Comparison of ENCODE assay signal across 9 cellular contexts in the genomic region with DNA sequence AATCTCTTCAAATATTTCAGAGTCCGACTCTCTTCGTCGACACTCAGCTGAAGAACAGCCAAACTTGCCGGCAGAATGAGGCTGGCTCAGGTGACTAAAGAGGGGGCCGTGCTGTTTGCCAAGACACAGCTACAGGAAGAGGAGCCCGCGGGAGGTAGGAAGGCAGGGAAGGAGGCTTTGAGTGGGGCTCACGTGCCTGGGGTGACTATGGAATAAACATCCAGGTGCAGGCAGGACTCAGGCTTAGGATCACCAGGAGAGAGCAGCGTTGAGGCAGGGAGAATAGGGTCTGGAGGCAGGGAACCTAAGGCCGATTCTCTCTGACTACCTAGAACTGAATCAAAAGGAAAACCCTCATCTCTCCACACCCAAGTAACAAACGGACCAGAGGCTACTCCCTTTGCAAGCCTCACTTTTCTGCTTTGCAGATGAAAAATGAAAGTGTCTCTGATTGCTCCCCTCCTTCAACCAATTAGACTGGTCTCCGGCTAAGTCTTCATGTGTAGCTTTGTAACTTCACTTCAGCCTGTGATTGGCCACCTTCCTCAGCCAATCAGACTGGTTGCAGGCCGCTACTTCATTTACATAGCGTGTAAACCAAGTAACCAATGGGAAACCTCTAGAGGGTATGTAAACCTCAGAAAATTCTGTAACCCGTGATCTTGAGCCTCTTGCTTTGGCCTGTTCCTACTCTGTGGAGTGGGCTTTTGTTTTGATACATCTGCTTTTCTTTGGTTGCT. TPM values are rescaled to one million over a fixed set of nuclear protein-coding genes. Genes with fewer than 3 reads are reported as not detected.
DNase-seq lines count a peak whose midpoint lies in the region; ATAC-seq, FAIRE-seq and TF ChIP-seq lines count a peak whose summit lies in the region.
"Had no signal": no experiment of that assay in that cellular context is flagged by ENCODE, and none has a peak within 500 bp of the region (broad histone marks: within the 10 kb centered on the region; RNA-seq: fewer than 3 reads in every experiment).

No MANE protein-coding gene starts in this region.

- no peaks in the 10 kb centered on the region for H3K9me3 Mint-ChIP-seq in activated naive CD8-positive, alpha-beta T cell treated with anti-CD3 and anti-CD28 coated beads, Interleukin-2, amount 50 U/mL, for 24 hours
- no peaks in the 10 kb centered on the region for H3K9me3 Mint-ChIP-seq in neural progenitor cell

- H3K27ac Mint-ChIP-seq in activated naive CD8-positive, alpha-beta T cell treated with anti-CD3 and anti-CD28 coated beads, Interleukin-2, amount 50 U/mL, for 24 hours = no peak overlapping the region
- H3K27ac Mint-ChIP-seq in neural progenitor cell = no peak overlapping the region

- no peaks in the 10 kb centered on the region for H3K36me3 Mint-ChIP-seq in activated naive CD8-positive, alpha-beta T cell treated with anti-CD3 and anti-CD28 coated beads, Interleukin-2, amount 50 U/mL, for 24 hours (ENCODE audit: low read depth)
- H3K36me3 Mint-ChIP-seq in neural progenitor cell = no peaks in the 10 kb centered on the region

- peak; percentile 21 for ATAC-seq in activated naive CD8-positive, alpha-beta T cell treated with anti-CD3 and anti-CD28 coated beads, Interleukin-2, amount 50 U/mL, for 24 hours

- no peaks in the 10 kb centered on the region for H4K20me1 ChIP-seq in neural progenitor cell (ENCODE audit: low read depth)

- DNase-seq in NCI-H345 (lab: John Stamatoyannopoulos, UW) (peak; percentile 18), NCI-H345 treated with DMSO at 0.1 percent for 48 hours (lab: John Stamatoyannopoulos, UW; ENCODE audit: unreplicated experiment) (no peak), neural progenitor cell (ENCODE audit: low spot score) (no peak), T-helper 1 cell (no peak), amniotic stem cell (lab: John Stamatoyannopoulos, UW) (no peak), D721Med (ENCODE audit: insufficient read length, low spot score) (no peak)
- no peak for DNase-seq in activated naive CD8-positive, alpha-beta T cell treated with anti-CD3 and anti-CD28 coated beads, Interleukin-2, amount 50 U/mL, for 24 hours
- DNase-seq: activated gamma-delta T cell treated with Interleukin-2 at 50 U/mL for 16 hours had no signal

- no peak overlapping the region for H3K4me3 ChIP-seq in neural progenitor cell

- peaks cover 13% of the 10 kb centered on the region for H3K4me1 ChIP-seq in neural progenitor cell

- H3K4me2 ChIP-seq in neural progenitor cell = no peak overlapping the region

- H3K27me3 Mint-ChIP-seq in activated naive CD8-positive, alpha-beta T cell treated with anti-CD3 and anti-CD28 coated beads, Interleukin-2, amount 50 U/mL, for 24 hours = no peaks in the 10 kb centered on the region
- H3K27me3 Mint-ChIP-seq in neural progenitor cell (ENCODE audit: insufficient read depth, low read depth) = peaks cover 8% of the 10 kb centered on the region

- H2AFZ ChIP-seq in neural progenitor cell (replicated peaks) = peak overlapping the region; percentile 20

- TF ChIP-seq CTCF in LNCAP (IDR thresholded peaks at IDR 0.05) (peak; percentile 38; the same call in 1 of the 2 replicates), neural progenitor cell (IDR thresholded peaks at IDR 0.05) (peak; percentile 13), D721Med (IDR thresholded peaks at IDR 0.05; ENCODE audit: insufficient read depth, missing control alignments) (no peak)

- peaks cover 6% of the 10 kb centered on the region for H3K4me1 Mint-ChIP-seq in activated naive CD8-positive, alpha-beta T cell treated with anti-CD3 and anti-CD28 coated beads, Interleukin-2, amount 50 U/mL, for 24 hours
- H3K4me1 Mint-ChIP-seq in neural progenitor cell = peaks cover 31% of the 10 kb centered on the region

- peaks cover 10% of the 10 kb centered on the region for H3F3A ChIP-seq in neural progenitor cell (ENCODE audit: low read depth)

- peaks cover 36% of the 10 kb centered on the region for H3K27me3 ChIP-seq in neural progenitor cell

- no peak overlapping the region for H3K9ac ChIP-seq in neural progenitor cell

- no peak for FAIRE-seq in D721Med (lab: Jason Lieb, UNC)

- no peaks in the 10 kb centered on the region for H3K9me3 ChIP-seq in neural progenitor cell (ENCODE audit: low read depth)

- no peak overlapping the region for H3K27ac ChIP-seq in neural progenitor cell

- H3K79me2 ChIP-seq in neural progenitor cell (ENCODE audit: low read depth) = no peaks in the 10 kb centered on the region

- H3K4me3 Mint-ChIP-seq in activated naive CD8-positive, alpha-beta T cell treated with anti-CD3 and anti-CD28 coated beads, Interleukin-2, amount 50 U/mL, for 24 hours = peak overlapping the region; percentile 6
- no peak overlapping the region for H3K4me3 Mint-ChIP-seq in neural progenitor cell

- no peaks in the 10 kb centered on the region for H3K36me3 ChIP-seq in neural progenitor cell

RNA-seq across cellular contexts. Expression of a gene that starts 19.7 kb away (rescaled TPM):
- 256 and 312 TPM in 2 replicates for total RNA-seq in neural progenitor cell (ENCODE audit: low replicate concordance)
